In the genomic region with DNA sequence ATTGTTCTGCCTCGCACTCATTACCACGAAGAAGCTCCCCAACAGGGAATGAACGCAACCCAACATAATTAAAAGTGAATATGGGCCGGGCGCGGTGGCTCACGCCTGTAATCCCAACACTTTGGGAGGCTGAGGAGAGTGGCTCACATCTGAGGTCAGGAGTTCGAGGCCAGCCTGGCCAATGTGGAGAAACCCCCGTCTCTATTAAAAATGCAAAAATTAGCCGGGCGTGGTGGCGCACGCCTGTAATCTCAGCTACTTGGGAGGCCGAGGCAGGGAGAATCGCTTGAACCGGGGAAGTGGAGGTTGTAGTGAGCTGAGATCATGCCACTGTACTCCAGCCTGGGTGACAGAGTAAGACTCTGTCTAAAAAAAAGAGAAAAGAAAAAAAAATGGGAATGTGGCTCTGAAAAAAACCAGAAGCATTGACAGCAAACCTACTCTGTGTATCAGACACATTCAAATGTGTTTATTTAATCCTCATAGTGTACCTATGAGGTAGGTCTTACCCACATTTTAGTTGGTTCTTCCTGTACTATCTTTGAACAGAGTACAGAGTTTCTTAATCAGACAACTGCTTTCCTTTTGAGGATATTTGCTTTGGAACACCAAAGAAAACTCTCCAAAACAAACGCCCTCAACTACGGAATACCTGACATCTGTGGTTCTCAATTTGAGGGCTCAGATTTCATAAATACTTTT, we compare ENCODE assay signal across 12 cellular contexts.
DNase-seq lines count a peak whose midpoint lies in the region; ATAC-seq and TF ChIP-seq lines count a peak whose summit lies in the region.
"Had no signal": no experiment of that assay in that cellular context is flagged by ENCODE, and none has a peak within 500 bp of the region (broad histone marks: within the 10 kb centered on the region; RNA-seq: fewer than 3 reads in every experiment).

No MANE protein-coding gene starts in this region.

- TF ChIP-seq POLR2A in suprapubic skin (IDR thresholded peaks at IDR 0.05) = no peak

- 92% methylated on average over 18 of the region's 18 CpGs for WGBS in suprapubic skin

- H3K27me3 Mint-ChIP-seq in T-cell = no peaks in the 10 kb centered on the region
- H3K27me3 Mint-ChIP-seq: stimulated activated naive CD8-positive, alpha-beta T cell treated with anti-CD3 and anti-CD28 coated beads, Interleukin-15, Interleukin-2, amounts not matched to agents 100 ng/mL and 50 ng/mL, for 24 hours had no signal

- no peaks in the 10 kb centered on the region for H3K9me3 Mint-ChIP-seq in T-cell
- H3K9me3 Mint-ChIP-seq: activated CD4-positive, alpha-beta memory T cell treated with anti-CD3 and anti-CD28 coated beads, Interleukin-2, amount 10 ng/mL, durations not matched to agents 7 days and 5 days; stimulated activated naive CD8-positive, alpha-beta T cell treated with anti-CD3 and anti-CD28 coated beads, Interleukin-15, Interleukin-2, amounts not matched to agents 100 ng/mL and 50 ng/mL, for 24 hours had no signal

- H3K36me3 Mint-ChIP-seq in T-cell = no peaks in the 10 kb centered on the region

- peak overlapping the region; percentile 47 for H3K4me3 ChIP-seq in HFF-Myc (replicated peaks; ENCODE audit: low read depth, low read length)
- H3K4me3 ChIP-seq in suprapubic skin = peak overlapping the region; percentile 49

- H3K9me3 ChIP-seq in suprapubic skin = no peaks in the 10 kb centered on the region
- H3K9me3 ChIP-seq: neutrophil had no signal

- DNase-seq in HFF-Myc (ENCODE audit: extremely low read depth, low read depth) (no peak), suprapubic skin (ENCODE audit: low spot score in 2 of 2) (no peak), SHP77 (lab: John Stamatoyannopoulos, UW) (no peak), AG20443 (ENCODE audit: low spot score) (no peak), NCI-H1436 treated with DMSO at 0.1 percent for 48 hours (lab: John Stamatoyannopoulos, UW) (no peak), T-cell (no peak)
- DNase-seq: activated CD4-positive, alpha-beta memory T cell treated with anti-CD3 and anti-CD28 coated beads, Interleukin-2, amount 10 ng/mL, durations not matched to agents 7 days and 5 days; NCI-H526 treated with DMSO at 0.1 percent for 48 hours had no signal

- CTCF ChIA-PET in T-cell (lab: Charles Lee) = interaction anchor here (0.5 to 1.9 kb wide), 12 partner anchors 11 to 522 kb away, joined by 3 to 5 read pairs (median 3); a partner anchor contains a TSS

- no peaks in the 10 kb centered on the region for H3K36me3 ChIP-seq in suprapubic skin
- H3K36me3 ChIP-seq: neutrophil had no signal

- peak overlapping the region; percentile 99 for H3K27ac ChIP-seq in angular gyrus (ENCODE audit: low read depth, low read length)
- peak overlapping the region; percentile 94 for H3K27ac ChIP-seq in layer of hippocampus (ENCODE audit: low read depth, low read length)
- peak overlapping the region; percentile 96 for H3K27ac ChIP-seq in suprapubic skin

- no peak overlapping the region for H3K27ac Mint-ChIP-seq in T-cell
- H3K27ac Mint-ChIP-seq: activated CD4-positive, alpha-beta memory T cell treated with anti-CD3 and anti-CD28 coated beads, Interleukin-2, amount 10 ng/mL, durations not matched to agents 7 days and 5 days; stimulated activated naive CD8-positive, alpha-beta T cell treated with anti-CD3 and anti-CD28 coated beads, Interleukin-15, Interleukin-2, amounts not matched to agents 100 ng/mL and 50 ng/mL, for 24 hours had no signal

- H3K27me3 ChIP-seq in layer of hippocampus (ENCODE audit: control insufficient read depth, insufficient read depth, low read length) = no peaks in the 10 kb centered on the region
- no peaks in the 10 kb centered on the region for H3K27me3 ChIP-seq in suprapubic skin

- TF ChIP-seq CTCF in HFF-Myc (IDR thresholded peaks at IDR 0.05; ENCODE audit: low read depth, low read length, missing control alignments) (no peak), suprapubic skin (IDR thresholded peaks at IDR 0.05) (no peak)

- H3K4me1 ChIP-seq in suprapubic skin = peaks cover 39% of the 10 kb centered on the region

- peak; percentile 63 for TF ChIP-seq EP300 in suprapubic skin (IDR thresholded peaks at IDR 0.05)

- POLR2A ChIA-PET in T-cell (lab: Charles Lee) = interaction anchor here in 1 of 2 donors (0.6 to 1.3 kb wide), 2 partner anchors 31 to 54 kb away, joined by 3 read pairs; no protein-coding TSS in a partner anchor

- ATAC-seq in T-cell (replicated peaks in 1 of 4) = no peak

- H3K4me3 Mint-ChIP-seq in T-cell = peak overlapping the region in 1 of 3 donors; percentile 37
- H3K4me3 Mint-ChIP-seq: activated CD4-positive, alpha-beta memory T cell treated with anti-CD3 and anti-CD28 coated beads, Interleukin-2, amount 10 ng/mL, durations not matched to agents 7 days and 5 days; stimulated activated naive CD8-positive, alpha-beta T cell treated with anti-CD3 and anti-CD28 coated beads, Interleukin-15, Interleukin-2, amounts not matched to agents 100 ng/mL and 50 ng/mL, for 24 hours had no signal

- H3K4me1 Mint-ChIP-seq in T-cell = peaks cover 0 to 6% (median 6%) of the 10 kb centered on the region in 3 donors
- H3K4me1 Mint-ChIP-seq: activated CD4-positive, alpha-beta memory T cell treated with anti-CD3 and anti-CD28 coated beads, Interleukin-2, amount 10 ng/mL, durations not matched to agents 7 days and 5 days had no signal
